ENCODE assay signal across 1 cellular context in genomic region chr12:116406529-116406928, GRCh38.
TF ChIP-seq lines count a peak whose summit lies in the region.

No MANE protein-coding gene starts in this region.

TF ChIP-seq in HEK293, 187 proteins besides CTCF, POLR2A, EP300 and RAD21 (continued from another document and continues in another):
- TF ChIP-seq, protein P1, sequence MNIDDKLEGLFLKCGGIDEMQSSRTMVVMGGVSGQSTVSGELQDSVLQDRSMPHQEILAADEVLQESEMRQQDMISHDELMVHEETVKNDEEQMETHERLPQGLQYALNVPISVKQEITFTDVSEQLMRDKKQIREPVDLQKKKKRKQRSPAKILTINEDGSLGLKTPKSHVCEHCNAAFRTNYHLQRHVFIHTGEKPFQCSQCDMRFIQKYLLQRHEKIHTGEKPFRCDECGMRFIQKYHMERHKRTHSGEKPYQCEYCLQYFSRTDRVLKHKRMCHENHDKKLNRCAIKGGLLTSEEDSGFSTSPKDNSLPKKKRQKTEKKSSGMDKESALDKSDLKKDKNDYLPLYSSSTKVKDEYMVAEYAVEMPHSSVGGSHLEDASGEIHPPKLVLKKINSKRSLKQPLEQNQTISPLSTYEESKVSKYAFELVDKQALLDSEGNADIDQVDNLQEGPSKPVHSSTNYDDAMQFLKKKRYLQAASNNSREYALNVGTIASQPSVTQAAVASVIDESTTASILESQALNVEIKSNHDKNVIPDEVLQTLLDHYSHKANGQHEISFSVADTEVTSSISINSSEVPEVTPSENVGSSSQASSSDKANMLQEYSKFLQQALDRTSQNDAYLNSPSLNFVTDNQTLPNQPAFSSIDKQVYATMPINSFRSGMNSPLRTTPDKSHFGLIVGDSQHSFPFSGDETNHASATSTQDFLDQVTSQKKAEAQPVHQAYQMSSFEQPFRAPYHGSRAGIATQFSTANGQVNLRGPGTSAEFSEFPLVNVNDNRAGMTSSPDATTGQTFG (tag by site-specific recombination; IDR thresholded peaks at IDR 0.05; ENCODE audit: borderline replicate concordance) = no peak
- TF ChIP-seq GLI4 (tag by site-specific recombination; IDR thresholded peaks at IDR 0.05) (no peak), ZNF792 (tag by site-specific recombination; IDR thresholded peaks at IDR 0.05) (no peak), ZNF24 (tag by site-specific recombination; IDR thresholded peaks at IDR 0.05) (peak; percentile 83), PRDM1 (tag by site-specific recombination; IDR thresholded peaks at IDR 0.05) (no peak), ZBTB20 (tag by site-specific recombination; IDR thresholded peaks at IDR 0.05) (peak; percentile 59), PRDM6 (tag by site-specific recombination; IDR thresholded peaks at IDR 0.05) (no peak), ZNF211 (tag by site-specific recombination; IDR thresholded peaks at IDR 0.05; ENCODE audit: low read depth) (no peak), KLF1 (tag by site-specific recombination; IDR thresholded peaks at IDR 0.05) (no peak), ZNF558 (tag by site-specific recombination; IDR thresholded peaks at IDR 0.05) (no peak), PRDM10 (tag by site-specific recombination; IDR thresholded peaks at IDR 0.05) (peak; percentile 77), ZNF701 (tag by site-specific recombination; IDR thresholded peaks at IDR 0.05) (no peak), RBAK (tag by site-specific recombination; IDR thresholded peaks at IDR 0.05) (peak; percentile 94), ZNF302 (tag by site-specific recombination; IDR thresholded peaks at IDR 0.05; ENCODE audit: low read depth) (no peak), ZNF169 (tag by site-specific recombination; IDR thresholded peaks at IDR 0.05) (no peak), SETDB1 (IDR thresholded peaks at IDR 0.05; ENCODE audit: insufficient read length, low read length) (peak; percentile 46), ZNF248 (tag by site-specific recombination; IDR thresholded peaks at IDR 0.05) (no peak), ZNF777 (tag by site-specific recombination; IDR thresholded peaks at IDR 0.05; ENCODE audit: borderline replicate concordance) (no peak), GLI2 (tag by site-specific recombination; IDR thresholded peaks at IDR 0.05; ENCODE audit: borderline replicate concordance, low read depth) (no peak), ZNF157 (tag by site-specific recombination; IDR thresholded peaks at IDR 0.05) (no peak), ZNF621 (tag by site-specific recombination; IDR thresholded peaks at IDR 0.05) (no peak), ZNF146 (tag by site-specific recombination; IDR thresholded peaks at IDR 0.05) (no peak), SP7 (tag by site-specific recombination; IDR thresholded peaks at IDR 0.05) (peak; percentile 92), KLF9 (tag by site-specific recombination; IDR thresholded peaks at IDR 0.05; ENCODE audit: low read depth) (no peak), ZNF37A (tag by site-specific recombination; IDR thresholded peaks at IDR 0.05) (no peak), ZNF239 (tag by site-specific recombination; IDR thresholded peaks at IDR 0.05) (no peak), SP3 (tag by site-specific recombination; IDR thresholded peaks at IDR 0.05) (no peak; the same call in 1 of the 2 replicates), ZNF311 (tag by site-specific recombination; IDR thresholded peaks at IDR 0.05; ENCODE audit: borderline replicate concordance) (no peak), ZNF530 (tag by site-specific recombination; IDR thresholded peaks at IDR 0.05; ENCODE audit: low read depth) (no peak), TCF7L2 (IDR thresholded peaks at IDR 0.05; ENCODE audit: borderline replicate concordance, low read depth, low read length) (no peak), ZNF155 (tag by site-specific recombination; IDR thresholded peaks at IDR 0.05) (no peak), ZSCAN30 (tag by site-specific recombination; IDR thresholded peaks at IDR 0.05) (peak; percentile 83), ZNF10 (tag by site-specific recombination; IDR thresholded peaks at IDR 0.05) (0 out of 2 replicates have a peak, but pooled peaks have one; percentile 27), ZNF175 (tag by site-specific recombination; IDR thresholded peaks at IDR 0.05) (no peak), ZNF18 (tag by site-specific recombination; IDR thresholded peaks at IDR 0.05) (peak; percentile 54), ZNF184 (tag by site-specific recombination; IDR thresholded peaks at IDR 0.05) (no peak; the same call in 1 of the 2 replicates), ZNF416 (tag by site-specific recombination; IDR thresholded peaks at IDR 0.05) (no peak), ZNF362 (tag by site-specific recombination; IDR thresholded peaks at IDR 0.05) (no peak), ZNF433 (tag by site-specific recombination; IDR thresholded peaks at IDR 0.05; ENCODE audit: low read depth) (no peak), KLF16 (tag by site-specific recombination; IDR thresholded peaks at IDR 0.05) (no peak), SALL2 (tag by site-specific recombination; IDR thresholded peaks at IDR 0.05; ENCODE audit: borderline replicate concordance) (no peak)
- TF ChIP-seq, protein P2, sequence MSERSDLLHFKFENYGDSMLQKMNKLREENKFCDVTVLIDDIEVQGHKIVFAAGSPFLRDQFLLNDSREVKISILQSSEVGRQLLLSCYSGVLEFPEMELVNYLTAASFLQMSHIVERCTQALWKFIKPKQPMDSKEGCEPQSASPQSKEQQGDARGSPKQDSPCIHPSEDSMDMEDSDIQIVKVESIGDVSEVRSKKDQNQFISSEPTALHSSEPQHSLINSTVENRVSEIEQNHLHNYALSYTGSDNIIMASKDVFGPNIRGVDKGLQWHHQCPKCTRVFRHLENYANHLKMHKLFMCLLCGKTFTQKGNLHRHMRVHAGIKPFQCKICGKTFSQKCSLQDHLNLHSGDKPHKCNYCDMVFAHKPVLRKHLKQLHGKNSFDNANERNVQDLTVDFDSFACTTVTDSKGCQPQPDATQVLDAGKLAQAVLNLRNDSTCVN (tag by site-specific recombination; optimal IDR thresholded peaks at IDR 0.05) = no peak
- TF ChIP-seq, protein P3, sequence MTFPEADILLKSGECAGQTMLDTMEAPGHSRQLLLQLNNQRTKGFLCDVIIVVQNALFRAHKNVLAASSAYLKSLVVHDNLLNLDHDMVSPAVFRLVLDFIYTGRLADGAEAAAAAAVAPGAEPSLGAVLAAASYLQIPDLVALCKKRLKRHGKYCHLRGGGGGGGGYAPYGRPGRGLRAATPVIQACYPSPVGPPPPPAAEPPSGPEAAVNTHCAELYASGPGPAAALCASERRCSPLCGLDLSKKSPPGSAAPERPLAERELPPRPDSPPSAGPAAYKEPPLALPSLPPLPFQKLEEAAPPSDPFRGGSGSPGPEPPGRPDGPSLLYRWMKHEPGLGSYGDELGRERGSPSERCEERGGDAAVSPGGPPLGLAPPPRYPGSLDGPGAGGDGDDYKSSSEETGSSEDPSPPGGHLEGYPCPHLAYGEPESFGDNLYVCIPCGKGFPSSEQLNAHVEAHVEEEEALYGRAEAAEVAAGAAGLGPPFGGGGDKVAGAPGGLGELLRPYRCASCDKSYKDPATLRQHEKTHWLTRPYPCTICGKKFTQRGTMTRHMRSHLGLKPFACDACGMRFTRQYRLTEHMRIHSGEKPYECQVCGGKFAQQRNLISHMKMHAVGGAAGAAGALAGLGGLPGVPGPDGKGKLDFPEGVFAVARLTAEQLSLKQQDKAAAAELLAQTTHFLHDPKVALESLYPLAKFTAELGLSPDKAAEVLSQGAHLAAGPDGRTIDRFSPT (tag by site-specific recombination; IDR thresholded peaks at IDR 0.05) = peak; percentile 56; the same call in 1 of the 2 replicates
- TF ChIP-seq, protein P4, sequence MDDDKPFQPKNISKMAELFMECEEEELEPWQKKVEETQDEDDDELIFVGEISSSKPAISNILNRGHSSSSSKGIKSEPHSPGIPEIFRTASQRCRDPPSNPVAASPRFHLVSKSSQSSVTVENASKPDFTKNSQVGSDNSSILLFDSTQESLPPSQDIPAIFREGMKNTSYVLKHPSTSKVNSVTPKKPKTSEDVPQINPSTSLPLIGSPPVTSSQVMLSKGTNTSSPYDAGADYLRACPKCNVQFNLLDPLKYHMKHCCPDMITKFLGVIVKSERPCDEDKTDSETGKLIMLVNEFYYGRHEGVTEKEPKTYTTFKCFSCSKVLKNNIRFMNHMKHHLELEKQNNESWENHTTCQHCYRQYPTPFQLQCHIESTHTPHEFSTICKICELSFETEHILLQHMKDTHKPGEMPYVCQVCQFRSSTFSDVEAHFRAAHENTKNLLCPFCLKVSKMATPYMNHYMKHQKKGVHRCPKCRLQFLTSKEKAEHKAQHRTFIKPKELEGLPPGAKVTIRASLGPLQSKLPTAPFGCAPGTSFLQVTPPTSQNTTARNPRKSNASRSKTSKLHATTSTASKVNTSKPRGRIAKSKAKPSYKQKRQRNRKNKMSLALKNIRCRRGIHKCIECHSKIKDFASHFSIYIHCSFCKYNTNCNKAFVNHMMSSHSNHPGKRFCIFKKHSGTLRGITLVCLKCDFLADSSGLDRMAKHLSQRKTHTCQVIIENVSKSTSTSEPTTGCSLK (tag by site-specific recombination; IDR thresholded peaks at IDR 0.05) = no peak
- TF ChIP-seq, protein P5, sequence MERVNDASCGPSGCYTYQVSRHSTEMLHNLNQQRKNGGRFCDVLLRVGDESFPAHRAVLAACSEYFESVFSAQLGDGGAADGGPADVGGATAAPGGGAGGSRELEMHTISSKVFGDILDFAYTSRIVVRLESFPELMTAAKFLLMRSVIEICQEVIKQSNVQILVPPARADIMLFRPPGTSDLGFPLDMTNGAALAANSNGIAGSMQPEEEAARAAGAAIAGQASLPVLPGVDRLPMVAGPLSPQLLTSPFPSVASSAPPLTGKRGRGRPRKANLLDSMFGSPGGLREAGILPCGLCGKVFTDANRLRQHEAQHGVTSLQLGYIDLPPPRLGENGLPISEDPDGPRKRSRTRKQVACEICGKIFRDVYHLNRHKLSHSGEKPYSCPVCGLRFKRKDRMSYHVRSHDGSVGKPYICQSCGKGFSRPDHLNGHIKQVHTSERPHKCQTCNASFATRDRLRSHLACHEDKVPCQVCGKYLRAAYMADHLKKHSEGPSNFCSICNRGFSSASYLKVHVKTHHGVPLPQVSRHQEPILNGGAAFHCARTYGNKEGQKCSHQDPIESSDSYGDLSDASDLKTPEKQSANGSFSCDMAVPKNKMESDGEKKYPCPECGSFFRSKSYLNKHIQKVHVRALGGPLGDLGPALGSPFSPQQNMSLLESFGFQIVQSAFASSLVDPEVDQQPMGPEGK (tag by site-specific recombination; IDR thresholded peaks at IDR 0.05) = peak; percentile 76
- TF ChIP-seq, protein P6, sequence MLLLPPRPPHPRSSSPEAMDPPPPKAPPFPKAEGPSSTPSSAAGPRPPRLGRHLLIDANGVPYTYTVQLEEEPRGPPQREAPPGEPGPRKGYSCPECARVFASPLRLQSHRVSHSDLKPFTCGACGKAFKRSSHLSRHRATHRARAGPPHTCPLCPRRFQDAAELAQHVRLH (tag by site-specific recombination; IDR thresholded peaks at IDR 0.05) = peak; percentile 32; the same call in 1 of the 2 replicates
